Comparison of ENCODE assay signal across 21 cellular contexts in genomic region chr18:8816233-8816632, GRCh38.
DNase-seq lines count a peak whose midpoint lies in the region; ATAC-seq and TF ChIP-seq lines count a peak whose summit lies in the region.
"Had no signal": no experiment of that assay in that cellular context is flagged by ENCODE, and none has a peak within 500 bp of the region (broad histone marks: within the 10 kb centered on the region; RNA-seq: fewer than 3 reads in every experiment).

No MANE protein-coding gene starts in this region.

- no peak overlapping the region for H3K4me2 ChIP-seq in osteoblast (ENCODE audit: insufficient read depth, low read length)
- H3K4me2 ChIP-seq: GM23338 had no signal

- TF ChIP-seq CTCF in HFFc6 (IDR thresholded peaks at IDR 0.05), result no peak
- no peak for TF ChIP-seq CTCF in dorsolateral prefrontal cortex (IDR thresholded peaks at IDR 0.05 in 54 of 56, conservative IDR thresholded peaks at IDR 0.05 in 2 of 56; ENCODE audit: low read depth in 1 of 56, partially characterized antibody in 56 of 56)
- no peak for TF ChIP-seq CTCF in nephron (IDR thresholded peaks at IDR 0.05; ENCODE audit: unreplicated experiment in 3 of 3)
- TF ChIP-seq CTCF in osteoblast (IDR thresholded peaks at IDR 0.05; ENCODE audit: extremely low read depth, low read depth, low read length), result no peak

- H3K4me3 ChIP-seq in dorsolateral prefrontal cortex, result no peak overlapping the region
- H3K4me3 ChIP-seq in osteoblast (ENCODE audit: insufficient read depth, low read length), result no peak overlapping the region
- H3K4me3 ChIP-seq: GM23338, Peyer's patch had no signal

- DNase-seq in HFFc6 (no peak), amniotic epithelial cell (ENCODE audit: low read depth) (peak; percentile 81), dorsolateral prefrontal cortex (no peak), NCI-H1694 (lab: John Stamatoyannopoulos, UW) (no peak), osteoblast (ENCODE audit: insufficient read length, low spot score, missing footprints) (no peak)
- no peak for DNase-seq in activated CD4-positive, alpha-beta T cell treated with anti-CD3 and anti-CD28 coated beads, Interleukin-2, amount 50 U/mL, for 4 hours
- DNase-seq: ACHN; CD4-positive, alpha-beta memory T cell; DMS79; GDM1; KG1; NCI-H1092; NCI-H1694 treated with DMSO at 0.1 percent for 48 hours; NCI-H446 treated with DMSO at 0.1 percent for 48 hours; NCI-H774; Peyer's patch; SHP77 treated with DMSO at 0.1 percent for 48 hours had no signal

- no peaks in the 10 kb centered on the region for H3K9me3 ChIP-seq in osteoblast (ENCODE audit: low read depth, low read length)
- H3K9me3 ChIP-seq: Peyer's patch had no signal

- H4K20me1 ChIP-seq in osteoblast (ENCODE audit: insufficient read depth, low read length), result no peaks in the 10 kb centered on the region

- intact Hi-C loops in dorsolateral prefrontal cortex (cut with DNase I), result loop anchor here in 1 of 2 donors (2.0 kb wide), 1 partner anchor 55 kb away; no protein-coding TSS in a partner anchor

- no peak for ATAC-seq in HG03354 (IDR thresholded peaks at IDR 0.05; ENCODE audit: poor library complexity, severe bottlenecking, unreplicated experiment)
- ATAC-seq: GM23338 had no signal

- H3K79me2 ChIP-seq in osteoblast (ENCODE audit: insufficient read depth, low read length), result no peaks in the 10 kb centered on the region

- H3K36me3 Mint-ChIP-seq in HFFc6 (ENCODE audit: low read depth), result peaks cover 67% of the 10 kb centered on the region
- peaks cover 5% of the 10 kb centered on the region for H3K36me3 Mint-ChIP-seq in nephron (ENCODE audit: low read depth)
- H3K36me3 Mint-ChIP-seq: CD4-positive, alpha-beta memory T cell had no signal

- H3K27me3 Mint-ChIP-seq in HFFc6 (ENCODE audit: insufficient read depth) (peaks cover 1% of the 10 kb centered on the region; the same call in 1 of the 2 replicates), nephron (ENCODE audit: low read depth) (peaks cover 12% of the 10 kb centered on the region)
- H3K27me3 Mint-ChIP-seq: B cell had no signal

- peaks cover 38% of the 10 kb centered on the region for H3K4me1 ChIP-seq in osteoblast (ENCODE audit: insufficient read depth, low read length)
- H3K4me1 ChIP-seq: Peyer's patch had no signal

- peak overlapping the region; percentile 54 for H3K27ac Mint-ChIP-seq in HFFc6
- H3K27ac Mint-ChIP-seq in nephron, result peak overlapping the region in 2 of 3 experiments; percentile 18 to 22
- H3K27ac Mint-ChIP-seq: B cell, GM23338 had no signal

- peak overlapping the region; percentile 36; the same call in 1 of the 2 replicates for H3K4me3 Mint-ChIP-seq in HFFc6
- no peak overlapping the region for H3K4me3 Mint-ChIP-seq in nephron
- H3K4me3 Mint-ChIP-seq: B cell; CD4-positive, alpha-beta memory T cell; GM23338 had no signal

- H3K27me3 ChIP-seq in dorsolateral prefrontal cortex (no peaks in the 10 kb centered on the region), osteoblast (ENCODE audit: insufficient read depth, low read length) (no peaks in the 10 kb centered on the region)
- H3K27me3 ChIP-seq: Peyer's patch had no signal

- H3K9me3 Mint-ChIP-seq in HFFc6 (no peaks in the 10 kb centered on the region), nephron (no peaks in the 10 kb centered on the region)
- H3K9me3 Mint-ChIP-seq: GM23338 had no signal

- H3K36me3 ChIP-seq in osteoblast (ENCODE audit: insufficient read depth, low read length), result peaks cover 44% of the 10 kb centered on the region
- H3K36me3 ChIP-seq: Peyer's patch had no signal

- no peak overlapping the region for H2AFZ ChIP-seq in osteoblast (ENCODE audit: low read length)
- H2AFZ ChIP-seq: GM23338 had no signal

- peaks cover 67% of the 10 kb centered on the region for H3K4me1 Mint-ChIP-seq in HFFc6 (ENCODE audit: low read depth)
- H3K4me1 Mint-ChIP-seq in nephron, result peaks cover 14% of the 10 kb centered on the region
- H3K4me1 Mint-ChIP-seq: GM23338 had no signal

- H3K27ac ChIP-seq in dorsolateral prefrontal cortex, result peak overlapping the region in 35 of 59 donors; percentile 0 to 77 (median 53)
- H3K27ac ChIP-seq in osteoblast (ENCODE audit: low read depth, low read length), result no peak overlapping the region
- H3K27ac ChIP-seq: Peyer's patch had no signal
